8 cellular contexts compared by ENCODE assay signal in genomic region chr7:1533569-1534329, GRCh38. TPM values are rescaled to one million over a fixed set of nuclear protein-coding genes. Genes with fewer than 3 reads are reported as not detected.
DNase-seq lines count a peak whose midpoint lies in the region; ATAC-seq and TF ChIP-seq lines count a peak whose summit lies in the region.

No MANE protein-coding gene starts in this region.

- peak overlapping the region; percentile 8 to 94 (median 92) for H3K4me3 Mint-ChIP-seq in naive thymus-derived CD4-positive, alpha-beta T cell

- peaks cover 15 to 36% (median 21%) of the 10 kb centered on the region in 7 donors for H3K4me1 Mint-ChIP-seq in naive thymus-derived CD4-positive, alpha-beta T cell

- POLR2A ChIA-PET in naive thymus-derived CD4-positive, alpha-beta T cell (lab: Charles Lee): interaction anchor here (1.0 to 1.3 kb wide), 3 partner anchors 30 to 60 kb away, joined by 3 to 5 read pairs (median 4); partner anchors contain the start of gene INTS1

- ATAC-seq in GM18873 (IDR thresholded peaks at IDR 0.05; ENCODE audit: low FRiP score, unreplicated experiment): peak; percentile 39
- peak; percentile 17 for ATAC-seq in naive thymus-derived CD4-positive, alpha-beta T cell
- ATAC-seq in GM21786 (IDR thresholded peaks at IDR 0.05; ENCODE audit: unreplicated experiment): no peak
- ATAC-seq in HG03565 (IDR thresholded peaks at IDR 0.05; ENCODE audit: unreplicated experiment): no peak

- peaks cover 0 to 4% (median 0%) of the 10 kb centered on the region in 5 donors for H3K36me3 Mint-ChIP-seq in naive thymus-derived CD4-positive, alpha-beta T cell

- peaks cover 18% of the 10 kb centered on the region for H3K36me3 ChIP-seq in effector memory CD4-positive, alpha-beta T cell (ENCODE audit: control insufficient read depth, insufficient read depth, low read length)
- peaks cover 0 to 33% (median 0%) of the 10 kb centered on the region in 3 experiments for H3K36me3 ChIP-seq in naive thymus-derived CD4-positive, alpha-beta T cell (ENCODE audit: control insufficient read depth in 2 of 3, insufficient read depth in 3 of 3, low read length in 3 of 3)

- H3K27ac Mint-ChIP-seq in naive thymus-derived CD4-positive, alpha-beta T cell: peak overlapping the region; percentile 92 to 99 (median 97)

- CTCF ChIA-PET in naive thymus-derived CD4-positive, alpha-beta T cell (lab: Charles Lee): no interaction called here

- no peak for TF ChIP-seq CTCF in 22Rv1 (IDR thresholded peaks at IDR 0.05)

- H3K4me3 ChIP-seq in effector memory CD4-positive, alpha-beta T cell (ENCODE audit: insufficient read depth, low read depth, low read length, poor library complexity, severe bottlenecking): peak overlapping the region; percentile 17
- H3K4me3 ChIP-seq in naive thymus-derived CD4-positive, alpha-beta T cell (ENCODE audit: low read length): no peak overlapping the region

- peaks cover 0 to 3% (median 0%) of the 10 kb centered on the region in 5 donors for H3K27me3 Mint-ChIP-seq in naive thymus-derived CD4-positive, alpha-beta T cell

- no peaks in the 10 kb centered on the region for H3K9me3 ChIP-seq in effector memory CD4-positive, alpha-beta T cell (ENCODE audit: control insufficient read depth, low read length)
- H3K9me3 ChIP-seq in naive thymus-derived CD4-positive, alpha-beta T cell (ENCODE audit: control insufficient read depth in 2 of 3, low read length in 3 of 3): no peaks in the 10 kb centered on the region

- no peaks in the 10 kb centered on the region for H3K27me3 ChIP-seq in effector memory CD4-positive, alpha-beta T cell (replicated peaks; ENCODE audit: control insufficient read depth, insufficient read depth, low read length, poor library complexity, severe bottlenecking)
- no peaks in the 10 kb centered on the region for H3K27me3 ChIP-seq in naive thymus-derived CD4-positive, alpha-beta T cell (ENCODE audit: control insufficient read depth in 2 of 2, insufficient read depth in 2 of 2, low read length in 2 of 2)

- peaks cover 28% of the 10 kb centered on the region for H3K4me1 ChIP-seq in effector memory CD4-positive, alpha-beta T cell (ENCODE audit: control insufficient read depth, insufficient read depth, low read length, poor library complexity, severe bottlenecking)
- peaks cover 7 to 10% of the 10 kb centered on the region in 2 donors for H3K4me1 ChIP-seq in naive thymus-derived CD4-positive, alpha-beta T cell (ENCODE audit: control insufficient read depth in 2 of 2, insufficient read depth in 2 of 2, low read length in 2 of 2)

- intact Hi-C loops in naive thymus-derived CD4-positive, alpha-beta T cell (cut with micrococcal nuclease): loop anchor here (2.0 to 10.0 kb wide), 4 partner anchors 15 to 1021 kb away; partner anchors contain the start of genes BRAT1 (in 1 of the 2), GPR146 (in 1 of the 2) and IQCE (in 1 of the 2)

- DNase-seq in SW 1271 (lab: John Stamatoyannopoulos, UW): peak; percentile 94 to 97
- DNase-seq in effector memory CD4-positive, alpha-beta T cell: no peak
- DNase-seq in naive thymus-derived CD4-positive, alpha-beta T cell: no peak
- no peak for DNase-seq in NCI-H1436 treated with DMSO at 0.1 percent for 48 hours (lab: John Stamatoyannopoulos, UW)

- H3K9me3 Mint-ChIP-seq in naive thymus-derived CD4-positive, alpha-beta T cell: peaks cover 0 to 4% (median 0%) of the 10 kb centered on the region in 11 donors

- peak overlapping the region; percentile 93 for H3K27ac ChIP-seq in 22Rv1
- H3K27ac ChIP-seq in effector memory CD4-positive, alpha-beta T cell (ENCODE audit: insufficient read depth, low read length, poor library complexity, severe bottlenecking): peak overlapping the region; percentile 85
- peak overlapping the region; percentile 90 for H3K27ac ChIP-seq in naive thymus-derived CD4-positive, alpha-beta T cell (ENCODE audit: low read depth, low read length)

RNA-seq across cellular contexts. Expression of gene MAFK, which starts 3.2 kb away (rescaled TPM):
- 10 to 100 TPM; 28.5 to 90.1 (median 54.2) TPM for total RNA-seq in naive thymus-derived CD4-positive, alpha-beta T cell
- under 1 TPM; 0.38 to 0.46 TPM for polyA plus RNA-seq in naive thymus-derived CD4-positive, alpha-beta T cell

RNA-seq across cellular contexts. Expression of gene TMEM184A, which starts 22.3 kb away (rescaled TPM):
- under 1 TPM in 1 of 5 experiments, not detected in 4; 0.05 TPM for total RNA-seq in naive thymus-derived CD4-positive, alpha-beta T cell
- under 1 TPM in 1 of 2 donors, not detected in 1; 0.06 TPM for polyA plus RNA-seq in naive thymus-derived CD4-positive, alpha-beta T cell

RNA-seq across cellular contexts. Expression of gene INTS1, which starts 29.6 kb away (rescaled TPM):
- total RNA-seq in naive thymus-derived CD4-positive, alpha-beta T cell: 100 to 1,000 TPM in 4 of 5 experiments, 10 to 100 TPM in 1; 82.0 to 157 (median 111) TPM
- polyA plus RNA-seq in naive thymus-derived CD4-positive, alpha-beta T cell: 10 to 100 TPM; 15.1 to 41.6 TPM

RNA-seq across cellular contexts. Expression of gene PSMG3, which starts 36.1 kb away (rescaled TPM):
- 10 to 100 TPM; 12.1 to 31.8 (median 23.2) TPM for total RNA-seq in naive thymus-derived CD4-positive, alpha-beta T cell
- polyA plus RNA-seq in naive thymus-derived CD4-positive, alpha-beta T cell: 10 to 100 TPM; 57.2 to 57.9 TPM

Comparison
In these comparisons a context has a peak if more than half of its experiments do, and no peak if none do; other contexts are left out.
1. ATAC-seq: peak in GM18873 (single experiment) and naive thymus-derived CD4-positive, alpha-beta T cell (single experiment); none in GM21786 (single experiment) and HG03565 (single experiment).
2. DNase-seq: peak in SW 1271 (2 of 2); none in effector memory CD4-positive, alpha-beta T cell (0 of 3), naive thymus-derived CD4-positive, alpha-beta T cell (0 of 9) and NCI-H1436 treated with DMSO at 0.1 percent for 48 hours (single experiment).
3. Peak in every context shown above with its lines, with median percentiles within 50 percentile points of each other: H3K27ac ChIP-seq.